In genomic region chr1:82226198-82226505, GRCh38 we compare ENCODE assay signal across 10 cellular contexts.
DNase-seq lines count a peak whose midpoint lies in the region; ATAC-seq and TF ChIP-seq lines count a peak whose summit lies in the region.
"Had no signal": no experiment of that assay in that cellular context is flagged by ENCODE, and none has a peak within 500 bp of the region (broad histone marks: within the 10 kb centered on the region; RNA-seq: fewer than 3 reads in every experiment).

No MANE protein-coding gene starts in this region.

- DNase-seq in DMS 273 treated with DMSO at 0.1 percent for 48 hours (lab: John Stamatoyannopoulos, UW) (peak; percentile 2), NCI-H526 (lab: John Stamatoyannopoulos, UW) (peak; percentile 89 to 90), fibroblast of the conjunctiva (ENCODE audit: low read depth) (peak; percentile 8), GM13976 (ENCODE audit: low spot score) (no peak)
- no peak for DNase-seq in activated CD4-positive, alpha-beta T cell treated with anti-CD3 and anti-CD28 coated beads, Interleukin-2, amount 50 U/mL, for 48 hours
- DNase-seq: head of caudate nucleus, testis had no signal

- TF ChIP-seq CTCF in GM13976 (IDR thresholded peaks at IDR 0.05; ENCODE audit: borderline replicate concordance, control extremely low read depth, extremely low read depth, insufficient read depth, missing control alignments): no peak

- ATAC-seq in HG03432 (IDR thresholded peaks at IDR 0.05; ENCODE audit: unreplicated experiment) (peak; percentile 39), HG03196 (IDR thresholded peaks at IDR 0.05; ENCODE audit: unreplicated experiment) (no peak), GM19324 (IDR thresholded peaks at IDR 0.05; ENCODE audit: low FRiP score, unreplicated experiment) (no peak)

- in situ Hi-C loops in GM13976 (cut with MboI; ENCODE audit: low sequenced_read_pairs, unreplicated experiment): no loop called here

Comparison
In these comparisons a context has a peak if more than half of its experiments do, and no peak if none do; other contexts are left out.
1. DNase-seq: peak in DMS 273 treated with DMSO at 0.1 percent for 48 hours (single experiment), NCI-H526 (2 of 2) and fibroblast of the conjunctiva (single experiment); none in GM13976 (single experiment) and activated CD4-positive, alpha-beta T cell treated with anti-CD3 and anti-CD28 coated beads, Interleukin-2, amount 50 U/mL, for 48 hours (0 of 2).